In the genomic region with DNA sequence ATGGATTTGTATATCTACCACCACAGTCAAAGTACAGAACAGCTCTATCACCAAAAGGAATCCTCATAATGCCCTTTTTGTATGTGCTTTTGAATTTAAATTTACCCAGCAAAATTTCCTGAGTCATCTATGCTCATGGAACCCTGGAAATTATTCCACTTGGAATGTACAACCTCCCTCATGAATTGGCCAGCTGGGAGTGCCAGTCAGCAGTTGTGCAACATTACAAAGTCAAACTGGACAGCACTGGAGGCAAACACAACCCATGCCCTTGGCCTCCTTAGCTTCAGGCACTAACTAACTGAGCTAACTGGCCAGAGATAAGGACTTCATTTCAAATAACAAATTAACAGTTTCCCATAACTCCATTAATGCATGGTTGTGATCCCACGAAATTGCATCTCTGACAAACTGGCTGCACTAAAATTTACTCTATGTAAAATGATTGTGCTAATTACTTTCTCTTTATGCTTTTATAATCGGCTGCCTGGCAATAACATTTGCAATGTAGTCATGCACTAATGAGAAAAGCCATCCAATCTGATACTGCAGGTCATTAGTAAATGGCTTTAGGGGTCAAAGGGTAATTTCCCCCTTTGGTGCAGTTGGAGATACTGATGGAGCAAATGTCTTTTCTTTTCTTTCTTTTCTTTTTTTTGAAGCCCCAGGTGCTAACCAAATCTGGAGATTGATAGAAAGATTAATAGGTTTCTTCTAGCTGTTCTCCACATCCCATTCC, we compare ENCODE assay signal across 10 cellular contexts.
"Had no signal": no experiment of that assay in that cellular context is flagged by ENCODE, and none has a peak within 500 bp of the region (broad histone marks: within the 10 kb centered on the region; RNA-seq: fewer than 3 reads in every experiment).

No MANE protein-coding gene starts in this region.

- DNase-seq: activated B cell treated with CpG ODN at 0.5 μM for 24 hours; activated CD4-positive, alpha-beta T cell treated with anti-CD3 and anti-CD28 coated beads, Interleukin-2, amount 10 ng/mL, durations not matched to agents 24 days and 14 days; activated naive CD4-positive, alpha-beta T cell; esophagus squamous epithelium; foreskin keratinocyte; T-helper 17 cell; uterus had no signal

- H3K36me3 ChIP-seq: ascending aorta, esophagus squamous epithelium, uterus had no signal

- H3K4me1 ChIP-seq: ascending aorta, esophagus squamous epithelium, foreskin keratinocyte, uterus had no signal

- H3K9me3 ChIP-seq: ascending aorta, esophagus squamous epithelium, uterus had no signal

- H3K27me3 ChIP-seq: ascending aorta, esophagus squamous epithelium, foreskin keratinocyte, uterus had no signal

- H3K27ac ChIP-seq: ascending aorta, esophagus squamous epithelium, foreskin keratinocyte, skin epidermis, uterus had no signal

- H3K4me3 ChIP-seq: ascending aorta, esophagus squamous epithelium, skin epidermis, uterus had no signal

- ATAC-seq: foreskin keratinocyte; natural killer cell treated with Interleukin-12 subunit alpha and Interleukin-12 subunit beta and Interleukin-15 and Interleukin-18, amount 100 ng/mL, for 72 hours; T-helper 17 cell had no signal
